9 cellular contexts compared by ENCODE assay signal in genomic region chr15:78564743-78565096, GRCh38. TPM values are rescaled to one million over a fixed set of nuclear protein-coding genes. Genes with fewer than 3 reads are reported as not detected.
DNase-seq lines count a peak whose midpoint lies in the region; ATAC-seq and TF ChIP-seq lines count a peak whose summit lies in the region.
"Had no signal": no experiment of that assay in that cellular context is flagged by ENCODE, and none has a peak within 500 bp of the region (broad histone marks: within the 10 kb centered on the region; RNA-seq: fewer than 3 reads in every experiment).

No MANE protein-coding gene starts in this region.

- peak overlapping the region; percentile 82; the same call in 1 of the 2 replicates for H2AFZ ChIP-seq in GM23338

- no peaks in the 10 kb centered on the region; the same call in 2 of the 3 replicates for H3K36me3 Mint-ChIP-seq in GM23338 (ENCODE audit: low read depth)
- H3K36me3 Mint-ChIP-seq in T-helper 17 cell (ENCODE audit: low read depth) = no peaks in the 10 kb centered on the region

- H3K27ac Mint-ChIP-seq in GM23338 (no peak overlapping the region), T-helper 17 cell (peak overlapping the region; percentile 39)

- DNase-seq in GM23338 (ENCODE audit: low spot score) (no peak), T-helper 17 cell (no peak), foreskin fibroblast (no peak), GM19240 (ENCODE audit: insufficient read length, low spot score) (no peak)
- no peak for DNase-seq in stimulated activated CD4-positive, alpha-beta T cell treated with anti-CD3 and anti-CD28 coated beads, Interleukin-4, amount 100 ng/mL, for 1 hour
- no peak for DNase-seq in activated CD4-positive, alpha-beta T cell treated with anti-CD3 and anti-CD28 coated beads, Interleukin-2, amount 50 U/mL, for 48 hours

- H3K27me3 Mint-ChIP-seq in GM23338 (ENCODE audit: insufficient read depth, low read depth, poor library complexity) (peaks cover 5% of the 10 kb centered on the region), T-helper 17 cell (peaks cover 13% of the 10 kb centered on the region)

- peak overlapping the region; percentile 78 for H3K27ac ChIP-seq in C4-2B
- no peak overlapping the region for H3K27ac ChIP-seq in GM23338 (ENCODE audit: low read depth)

- no peaks in the 10 kb centered on the region; the same call in none of the 2 replicates for H4K20me1 ChIP-seq in GM23338 (replicated peaks; ENCODE audit: insufficient read depth)

- peaks cover 34% of the 10 kb centered on the region for H3K79me2 ChIP-seq in GM23338 (replicated peaks; ENCODE audit: insufficient read depth)

- TF ChIP-seq CTCF in C4-2B (conservative IDR thresholded peaks at IDR 0.05) = no peak
- TF ChIP-seq CTCF in GM23338 (conservative IDR thresholded peaks at IDR 0.05; ENCODE audit: low read depth in 2 of 2) = no peak
- no peak for TF ChIP-seq CTCF in foreskin fibroblast (IDR thresholded peaks at IDR 0.05; ENCODE audit: low read depth, low read length)

- H3K4me3 Mint-ChIP-seq in GM23338 (peak overlapping the region; percentile 91), T-helper 17 cell (peak overlapping the region; percentile 96)

- H3F3A ChIP-seq in GM23338 (replicated peaks; ENCODE audit: low read depth) = peaks cover 7% of the 10 kb centered on the region; the same call in 1 of the 2 replicates

- H3K27me3 ChIP-seq in GM23338 (ENCODE audit: insufficient read depth) (no peaks in the 10 kb centered on the region), mononuclear cell (ENCODE audit: insufficient read depth, low read length) (peaks cover 19% of the 10 kb centered on the region)

- no peaks in the 10 kb centered on the region for H3K9me3 Mint-ChIP-seq in GM23338

- peak overlapping the region; percentile 72 for H3K4me2 ChIP-seq in GM23338

- H3K36me3 ChIP-seq in GM23338 (ENCODE audit: insufficient read depth) = no peaks in the 10 kb centered on the region

- no peaks in the 10 kb centered on the region for H3K9me2 ChIP-seq in GM23338 (ENCODE audit: insufficient read depth)

- H3K9me3 ChIP-seq in T-helper 17 cell (ENCODE audit: control insufficient read depth, low read length, poor library complexity, severe bottlenecking) = no peaks in the 10 kb centered on the region
- no peaks in the 10 kb centered on the region for H3K9me3 ChIP-seq in mononuclear cell (ENCODE audit: low read depth, low read length)

- H3K4me1 ChIP-seq in GM23338 (ENCODE audit: insufficient read depth) (peaks cover 8% of the 10 kb centered on the region; the same call in 1 of the 2 replicates), mononuclear cell (ENCODE audit: insufficient read depth, low read length) (peaks cover 15% of the 10 kb centered on the region)

- H3K4me1 Mint-ChIP-seq in GM23338 = peaks cover 27% of the 10 kb centered on the region
- H3K4me1 Mint-ChIP-seq in T-helper 17 cell = peaks cover 18% of the 10 kb centered on the region

- ATAC-seq in GM23338 = no peak; the same call in 2 of the 3 replicates
- no peak for ATAC-seq in T-helper 17 cell

- H3K4me3 ChIP-seq in GM23338 (peak overlapping the region; percentile 62), mononuclear cell (ENCODE audit: low read length) (peak overlapping the region; percentile 52), foreskin fibroblast (ENCODE audit: low read depth in 1 of 2, low read length in 2 of 2) (no peak overlapping the region)

TF ChIP-seq in GM23338, 12 proteins besides CTCF, POLR2A, EP300 and RAD21 (continues in another document):
- no peak for TF ChIP-seq STAT1 (IDR thresholded peaks at IDR 0.05; ENCODE audit: unreplicated experiment)
- no peak for TF ChIP-seq ZNF114 (CRISPR knock-in tag; IDR thresholded peaks at IDR 0.05)
- no peak for TF ChIP-seq REST (IDR thresholded peaks at IDR 0.05; ENCODE audit: unreplicated experiment)
- no peak for TF ChIP-seq JUNB (IDR thresholded peaks at IDR 0.05; ENCODE audit: unreplicated experiment)
- TF ChIP-seq NANOG (IDR thresholded peaks at IDR 0.05; ENCODE audit: borderline replicate concordance) = no peak
- no peak for TF ChIP-seq EZH2 (IDR thresholded peaks at IDR 0.05; ENCODE audit: low read depth, unreplicated experiment)
- TF ChIP-seq ETS1 (IDR thresholded peaks at IDR 0.05) = no peak
- TF ChIP-seq EZH2phosphoT487 (IDR thresholded peaks at IDR 0.05; ENCODE audit: unreplicated experiment) = no peak

RNA-seq across cellular contexts. Expression of gene CHRNA5, which starts 0.6 kb away (rescaled TPM):
- total RNA-seq in GM23338 (2014; rRNA removed; shearing (Covaris generic)) = 19.6 and 26.2 TPM in 2 replicates
- polyA plus RNA-seq in GM23338 (2016; fragmentation: Nextera tagmentation; extraction: Ambion mirVana) = 23.3 and 29.3 TPM in 2 replicates
- under 1 TPM; 0.39 to 0.65 TPM for total RNA-seq in T-helper 17 cell
- total RNA-seq in mononuclear cell = 0.52 TPM

RNA-seq across cellular contexts. Expression of gene PSMA4, which starts 24.5 kb away (rescaled TPM):
- total RNA-seq in GM23338 (2014; rRNA removed; shearing (Covaris generic)) = 301 and 322 TPM in 2 replicates
- 466 and 552 TPM in 2 replicates for polyA plus RNA-seq in GM23338 (2016; fragmentation: Nextera tagmentation; extraction: Ambion mirVana)
- total RNA-seq in T-helper 17 cell = 10 to 100 TPM; 66.6 to 72.8 TPM
- 70.6 TPM for total RNA-seq in mononuclear cell

RNA-seq across cellular contexts. Expression of gene CHRNA3, which starts 56.1 kb away (rescaled TPM):
- total RNA-seq in GM23338 (2014; rRNA removed; shearing (Covaris generic)) = 1.3 and 2.9 TPM in 2 replicates
- 2.3 and 3.5 TPM in 2 replicates for polyA plus RNA-seq in GM23338 (2016; fragmentation: Nextera tagmentation; extraction: Ambion mirVana)
- total RNA-seq in T-helper 17 cell = not detected
- not detected for total RNA-seq in mononuclear cell
- total RNA-seq: activated CD8-positive, alpha-beta memory T cell treated with anti-CD3 and anti-CD28 coated beads for 36 hours had no signal

RNA-seq across cellular contexts. Expression of gene HYKK, which starts 57.3 kb away (rescaled TPM):
- total RNA-seq in GM23338 (2014; rRNA removed; shearing (Covaris generic)) = 5.0 and 5.5 TPM in 2 replicates
- 2.9 and 4.0 TPM in 2 replicates for polyA plus RNA-seq in GM23338 (2016; fragmentation: Nextera tagmentation; extraction: Ambion mirVana)
- total RNA-seq in T-helper 17 cell (1 to 10 TPM; 1.1 to 2.0 TPM), mononuclear cell (0.94 TPM)

Comparison
In these comparisons a context has a peak if more than half of its experiments do, and no peak if none do; other contexts are left out.
1. H3K4me3 ChIP-seq: peak in GM23338 (single experiment) and mononuclear cell (single experiment); none in foreskin fibroblast (0 of 2).
2. RNA of gene CHRNA5, which starts 0.6 kb away (total RNA-seq): 19.6 to 26.2 TPM in GM23338; 0.39 to 0.65 TPM in T-helper 17 cell and 0.52 TPM in mononuclear cell (single experiment); every median in the first group is over 10 times any median in the second.